In the genomic region with DNA sequence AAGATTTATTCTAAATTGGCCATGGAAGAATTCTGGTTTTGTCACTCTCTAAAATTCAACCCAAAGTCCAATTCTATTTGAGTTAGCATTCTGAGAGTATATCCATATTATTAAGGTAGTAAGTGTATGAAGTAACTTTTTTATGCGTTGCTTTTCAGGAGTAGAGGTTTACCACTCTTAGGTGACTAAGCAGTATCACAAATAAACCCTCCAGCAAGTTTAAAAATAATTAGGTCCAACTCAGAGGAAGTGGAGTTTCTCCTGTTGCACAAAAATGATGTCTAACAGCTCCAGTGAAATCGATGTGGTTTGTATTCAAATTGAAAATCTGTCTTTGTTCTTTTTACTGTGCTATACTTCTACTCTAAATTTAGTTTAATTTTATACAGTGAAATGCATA, we compare ENCODE assay signal across 20 cellular contexts. TPM values are rescaled to one million over a fixed set of nuclear protein-coding genes. Genes with fewer than 3 reads are reported as not detected.
A peak's percentile ranks its signal among the peaks of the same experiment; 100 is the strongest.
DNase-seq lines count a peak whose midpoint lies in the region; ATAC-seq, FAIRE-seq and TF ChIP-seq lines count a peak whose summit lies in the region.
"Had no signal": no experiment of that assay in that cellular context is flagged by ENCODE, and none has a peak within 500 bp of the region (broad histone marks: within the 10 kb centered on the region; RNA-seq: fewer than 3 reads in every experiment).

No MANE protein-coding gene starts in this region.

- intact Hi-C loops in kidney (cut with DNase I) (no loop called here), heart right ventricle (cut with DNase I) (no loop called here)

- H4K91ac ChIP-seq in H9 (ENCODE audit: insufficient read length, low read depth, low read length) = no peak overlapping the region

- H3K27ac ChIP-seq in A549 (no peak overlapping the region), kidney (ENCODE audit: low read depth in 2 of 2, low read length in 2 of 2) (no peak overlapping the region), H9 (ENCODE audit: insufficient read length, low read depth, low read length) (no peak overlapping the region), heart right ventricle (no peak overlapping the region)
- H3K27ac ChIP-seq: BLaER1, Peyer's patch, SK-N-MC had no signal

- no peak overlapping the region for H2AFZ ChIP-seq in H9 (ENCODE audit: low read length)

- H3K4me2 ChIP-seq in A549 (peak overlapping the region; percentile 23; the same call in 1 of the 3 replicates), H9 (ENCODE audit: insufficient read depth, insufficient read length, low read length) (no peak overlapping the region)
- H3K4me2 ChIP-seq: BLaER1 had no signal

- H3K9ac ChIP-seq in kidney (ENCODE audit: low read length in 2 of 2) (no peak overlapping the region), H9 (ENCODE audit: extremely low read depth, insufficient read length, low read length) (no peak overlapping the region)
- H3K9ac ChIP-seq: BLaER1 had no signal

- H3K56ac ChIP-seq in H9 (ENCODE audit: insufficient read length, low read depth, low read length) = no peak overlapping the region

- no peak overlapping the region for H2BK15ac ChIP-seq in H9 (ENCODE audit: low read depth, low read length)

- no peak overlapping the region for H3T11ph ChIP-seq in H9 (ENCODE audit: low read length)

- H3K4ac ChIP-seq in H9 (ENCODE audit: low read depth, low read length) = no peak overlapping the region

- DNase-seq in A549 (ENCODE audit: low read depth in 1 of 2, low spot score in 1 of 2) (no peak), HCEC 1CT (peak; percentile 23), RPMI7951 (ENCODE audit: low read depth) (peak; percentile 18), kidney (no peak), H9 (no peak), heart right ventricle (no peak), NCI-H510A (lab: John Stamatoyannopoulos, UW) (no peak), GM19240 (ENCODE audit: insufficient read length, low spot score) (no peak)
- DNase-seq: Calu3; CD8-positive, alpha-beta T cell; KG1; MV-4-11; NCI-H187; NCI-H2227 treated with DMSO at 0.1 percent for 48 hours; NCI-H524; Peyer's patch; SHP77 had no signal

- peaks cover 24% of the 10 kb centered on the region for H3K27me3 Mint-ChIP-seq in H9 (ENCODE audit: low read depth)

- H3K9me3 ChIP-seq in A549 (no peaks in the 10 kb centered on the region), kidney (ENCODE audit: control insufficient read depth in 1 of 2, low read length in 2 of 2) (no peaks in the 10 kb centered on the region), H9 (ENCODE audit: control insufficient read depth, low read depth, low read length) (no peaks in the 10 kb centered on the region), heart right ventricle (no peaks in the 10 kb centered on the region)
- H3K9me3 ChIP-seq: BLaER1, Peyer's patch had no signal

- H3K36me3 Mint-ChIP-seq in H9 (ENCODE audit: insufficient read depth in 1 of 3, low read depth in 3 of 3) = no peaks in the 10 kb centered on the region; a peak in 1 of 7 replicates

- no peak overlapping the region for H2BK20ac ChIP-seq in H9 (ENCODE audit: low read depth, low read length, poor library complexity, severe bottlenecking)

- H3K4me3 ChIP-seq in A549 (no peak overlapping the region), kidney (ENCODE audit: low read length in 2 of 2) (no peak overlapping the region), heart right ventricle (no peak overlapping the region)
- H3K4me3 ChIP-seq: BLaER1, Peyer's patch, SK-N-MC had no signal

- TF ChIP-seq POLR2A in A549 (IDR thresholded peaks at IDR 0.05; ENCODE audit: low read length) = no peak

- H3K79me2 ChIP-seq in H9 (ENCODE audit: insufficient read depth, low read length) = no peaks in the 10 kb centered on the region

- no peak overlapping the region for H3K4me3 Mint-ChIP-seq in H9
- H3K4me3 Mint-ChIP-seq: CD8-positive, alpha-beta T cell had no signal

- H3K23me2 ChIP-seq in H9 (ENCODE audit: insufficient read length, low read depth, low read length, poor library complexity, severe bottlenecking) = no peaks in the 10 kb centered on the region

- no peak overlapping the region for H2AK5ac ChIP-seq in H9 (ENCODE audit: insufficient read length, low read length)

- POLR2A ChIA-PET in A549 (lab: Yijun Ruan, JAX) = no interaction called here

- H3K4me1 ChIP-seq in A549 (peaks cover 13% of the 10 kb centered on the region; the same call in 2 of the 3 replicates), kidney (ENCODE audit: control insufficient read depth in 1 of 2, insufficient read depth in 1 of 2, low read depth in 1 of 2, low read length in 2 of 2) (no peaks in the 10 kb centered on the region), H9 (ENCODE audit: insufficient read depth, low read length) (no peaks in the 10 kb centered on the region), heart right ventricle (peaks cover 0 to 14% (median 4%) of the 10 kb centered on the region in 9 donors)
- H3K4me1 ChIP-seq: BLaER1, Peyer's patch had no signal

- peaks cover 3 to 7% of the 10 kb centered on the region in 2 experiments; a peak in 3 of 4 replicates for H3K4me1 Mint-ChIP-seq in H9

- CTCF ChIA-PET in A549 (lab: Yijun Ruan, JAX) = interaction anchor here (1.1 to 1.9 kb wide), 4 partner anchors 18 to 634 kb away, joined by 3 to 11 read pairs (median 4); no protein-coding TSS in a partner anchor

- no peak overlapping the region for H2BK5ac ChIP-seq in H9 (ENCODE audit: insufficient read length, low read length)

- no peak overlapping the region for H3K27ac Mint-ChIP-seq in H9

- no peaks in the 10 kb centered on the region for H4K20me1 ChIP-seq in H9 (ENCODE audit: control insufficient read depth, insufficient read depth, insufficient read length)

- no peak for TF ChIP-seq CTCF in A549 (IDR thresholded peaks at IDR 0.05)
- no peak for TF ChIP-seq CTCF in kidney (IDR thresholded peaks at IDR 0.05; ENCODE audit: borderline replicate concordance, extremely low read depth, insufficient read depth)
- no peak for TF ChIP-seq CTCF in H9 (conservative IDR thresholded peaks at IDR 0.05)
- no peak for TF ChIP-seq CTCF in heart right ventricle (IDR thresholded peaks at IDR 0.05)

- H3K36me3 ChIP-seq in kidney (ENCODE audit: control insufficient read depth in 1 of 2, insufficient read depth in 2 of 2, low read length in 2 of 2) (no peaks in the 10 kb centered on the region), heart right ventricle (no peaks in the 10 kb centered on the region)
- H3K36me3 ChIP-seq: BLaER1, Peyer's patch had no signal

- FAIRE-seq in A549 (lab: Jason Lieb, UNC) = peak; percentile 70
- peak; percentile 89 for FAIRE-seq in kidney (lab: Jason Lieb, UNC)

- H3K23ac ChIP-seq in H9 (ENCODE audit: insufficient read length, low read depth, low read length) = no peak overlapping the region

- no peak overlapping the region for H3K18ac ChIP-seq in H9 (ENCODE audit: insufficient read length, low read depth, low read length)

- H3K14ac ChIP-seq in H9 (ENCODE audit: insufficient read depth, low read length) = no peak overlapping the region

- WGBS in A549 (ENCODE audit: missing lambda C conversion rate) = 12% methylated on average over 2 of the region's 2 CpGs
- WGBS in H9 (ENCODE audit: extremely low coverage, insufficient read length, low lambda C conversion rate) = no CpG with 5 or more reads among the region's 2 CpGs
- WGBS in heart right ventricle, 2 donors = 54 to 66% methylated on average over 2 of the region's 2 CpGs

- H3K9me3 Mint-ChIP-seq in H9 = peaks cover 0 to 5% of the 10 kb centered on the region in 2 experiments; a peak in 2 of 5 replicates
- H3K9me3 Mint-ChIP-seq: CD8-positive, alpha-beta T cell had no signal

- TF ChIP-seq RAD21 in A549 (conservative IDR thresholded peaks at IDR 0.05 in 1 of 2, IDR thresholded peaks at IDR 0.05 in 1 of 2) = no peak

- H2BK12ac ChIP-seq in H9 (ENCODE audit: insufficient read length, low read depth, low read length) = no peak overlapping the region

- peaks cover 3% of the 10 kb centered on the region; the same call in 1 of the 2 replicates for H3K27me3 ChIP-seq in H9 (ENCODE audit: insufficient read depth, low read length)
- peaks cover 0 to 48% (median 0%) of the 10 kb centered on the region in 7 donors for H3K27me3 ChIP-seq in heart right ventricle
- H3K27me3 ChIP-seq: Peyer's patch had no signal

- ATAC-seq in A549 (no peak), heart right ventricle (no peak)
- ATAC-seq: CD8-positive, alpha-beta T cell; HCT116 had no signal

- no peak overlapping the region for H4K8ac ChIP-seq in H9 (replicated peaks; ENCODE audit: insufficient read length, low read depth, low read length)

- no peaks in the 10 kb centered on the region for H3K79me1 ChIP-seq in H9 (ENCODE audit: insufficient read depth, low read depth, low read length, poor library complexity, severe bottlenecking)

- H4K5ac ChIP-seq in H9 (ENCODE audit: insufficient read length, low read depth, low read length) = no peak overlapping the region

- H2BK120ac ChIP-seq in H9 (ENCODE audit: low read depth, low read length, poor library complexity, severe bottlenecking) = no peak overlapping the region

- no peak for TF ChIP-seq EP300 in A549 (IDR thresholded peaks at IDR 0.05)

TF ChIP-seq in A549, 52 proteins besides CTCF, POLR2A, EP300 and RAD21 (continues in another document):
- TF ChIP-seq NPAS2 (CRISPR knock-in tag; IDR thresholded peaks at IDR 0.05; ENCODE audit: borderline replicate concordance) (no peak), ZC3H11A (IDR thresholded peaks at IDR 0.05) (no peak), USF2 (IDR thresholded peaks at IDR 0.05) (no peak), HOXA7 (CRISPR knock-in tag; IDR thresholded peaks at IDR 0.05) (no peak), KDM5A (IDR thresholded peaks at IDR 0.05) (no peak)

RNA-seq across cellular contexts. Expression of gene SCML1, which starts 6.6 kb away (rescaled TPM):
- 10.3 and 13.3 TPM in 2 replicates for polyA plus RNA-seq in A549 (2011; rRNA removed)
- 5.2 and 6.1 TPM in 2 replicates for polyA plus RNA-seq in A549 (2012; cell fraction: cytosol; rRNA removed)
- polyA plus RNA-seq in A549 (2012; cell fraction: nucleus; rRNA removed) = 8.6 and 11.1 TPM in 2 replicates
- 4.6 to 5.1 TPM (median 4.9 TPM) in 3 replicates for polyA plus RNA-seq in A549 (2017; fragmentation: RNase III; extraction: RNeasy Plus Mini Kit Qiagen cat#74134 plus additional on column Dnase treatment)
- 3.6 and 4.1 TPM in 2 replicates for polyA minus RNA-seq in A549 (2011; rRNA and poly(A)+ RNA removed)
- total RNA-seq in RPMI7951 (2014; rRNA removed; shearing (Covaris generic)) = 19.9 and 30.0 TPM in 2 replicates
- 9.9 TPM for total RNA-seq in kidney
- 8.5 TPM for polyA plus RNA-seq in kidney (ENCODE audit: insufficient read depth, low read depth, low replicate concordance)
- 1.3 and 1.6 TPM in 2 replicates for total RNA-seq in H9 (2021)
- total RNA-seq in heart right ventricle = 1 to 10 TPM; 4.9 to 9.5 (median 5.7) TPM
- 10 to 100 TPM in 1 of 2 donors, 1 to 10 TPM in 1; 6.5 to 35.8 TPM for polyA plus RNA-seq in heart right ventricle

Comparison
In these comparisons a context has a peak if more than half of its experiments do, and no peak if none do; other contexts are left out.
1. DNase-seq: peak in HCEC 1CT (single experiment) and RPMI7951 (single experiment); none in A549 (0 of 2), kidney (single experiment), H9 (single experiment), heart right ventricle (0 of 2), NCI-H510A (single experiment) and GM19240 (single experiment).